ENCODE assay signal across 8 cellular contexts in genomic region chr21:45590246-45590725, GRCh38. TPM values are rescaled to one million over a fixed set of nuclear protein-coding genes. Genes with fewer than 3 reads are reported as not detected.
DNase-seq lines count a peak whose midpoint lies in the region; ATAC-seq and TF ChIP-seq lines count a peak whose summit lies in the region.

No MANE protein-coding gene starts in this region.

- H3K27ac Mint-ChIP-seq in activated CD8-positive, alpha-beta T cell treated with anti-CD3 and anti-CD28 coated beads for 36 hours, result no peak overlapping the region
- no peak overlapping the region for H3K27ac Mint-ChIP-seq in neural progenitor cell

- CTCF ChIA-PET in AG04449 (lab: Yijun Ruan, JAX), result no interaction called here
- CTCF ChIA-PET in activated CD8-positive, alpha-beta T cell treated with anti-CD3 and anti-CD28 coated beads for 36 hours (lab: Charles Lee), result no interaction called here

- WGBS in esophagus muscularis mucosa, result 1% methylated on average over 15 of the region's 46 CpGs
- WGBS in testis, 2 donors, result 1 to 2% methylated on average over 15 to 32 of the region's 46 CpGs

- peak overlapping the region; percentile 80 for H3K4me2 ChIP-seq in neural progenitor cell

- H3K27me3 ChIP-seq in esophagus muscularis mucosa (peaks cover 0 to 66% (median 19%) of the 10 kb centered on the region in 4 donors), neural progenitor cell (peaks cover 37% of the 10 kb centered on the region), testis (no peaks in the 10 kb centered on the region)

- H3K27me3 Mint-ChIP-seq in activated CD8-positive, alpha-beta T cell treated with anti-CD3 and anti-CD28 coated beads for 36 hours, result peaks cover 17% of the 10 kb centered on the region
- peaks cover 15% of the 10 kb centered on the region for H3K27me3 Mint-ChIP-seq in neural progenitor cell (ENCODE audit: insufficient read depth, low read depth)

- peak; percentile 69 for ATAC-seq in activated CD8-positive, alpha-beta T cell treated with anti-CD3 and anti-CD28 coated beads for 36 hours

- DNase-seq in AG04449 (ENCODE audit: low read depth, low spot score) (no peak), HFF-Myc (ENCODE audit: extremely low read depth, low read depth) (no peak), esophagus muscularis mucosa (ENCODE audit: extremely low spot score) (no peak), neural progenitor cell (ENCODE audit: low spot score) (peak; percentile 80), testis (peak; percentile 84), NCI-H510A treated with DMSO at 0.1 percent for 48 hours (lab: John Stamatoyannopoulos, UW) (no peak), NCI-H2196 (lab: John Stamatoyannopoulos, UW; ENCODE audit: unreplicated experiment) (no peak)
- DNase-seq in activated CD8-positive, alpha-beta T cell treated with anti-CD3 and anti-CD28 coated beads for 36 hours, result peak; percentile 85

- peak overlapping the region; percentile 95 for H2AFZ ChIP-seq in neural progenitor cell (replicated peaks)

- POLR2A ChIA-PET in AG04449 (lab: Yijun Ruan, JAX), result no interaction called here
- POLR2A ChIA-PET in activated CD8-positive, alpha-beta T cell treated with anti-CD3 and anti-CD28 coated beads for 36 hours (lab: Charles Lee), result interaction anchor here (1.4 kb wide), 1 partner anchor 31 kb away, joined by 3 read pairs; no protein-coding TSS in a partner anchor

- H3K27ac ChIP-seq in esophagus muscularis mucosa (replicated peaks in 1 of 4) (no peak overlapping the region), neural progenitor cell (no peak overlapping the region), testis (peak overlapping the region; percentile 29 to 65)

- peaks cover 7% of the 10 kb centered on the region for H3K36me3 Mint-ChIP-seq in activated CD8-positive, alpha-beta T cell treated with anti-CD3 and anti-CD28 coated beads for 36 hours (ENCODE audit: low read depth)
- peaks cover 2% of the 10 kb centered on the region for H3K36me3 Mint-ChIP-seq in neural progenitor cell

- peaks cover 16% of the 10 kb centered on the region for H3F3A ChIP-seq in neural progenitor cell (ENCODE audit: low read depth)

- TF ChIP-seq POLR2A in esophagus muscularis mucosa (IDR thresholded peaks at IDR 0.05; ENCODE audit: low read depth) (no peak), testis (IDR thresholded peaks at IDR 0.05) (no peak)

- no peak overlapping the region for H3K9ac ChIP-seq in neural progenitor cell

- H3K36me3 ChIP-seq in esophagus muscularis mucosa (no peaks in the 10 kb centered on the region), neural progenitor cell (no peaks in the 10 kb centered on the region), testis (ENCODE audit: low read depth, missing control alignments) (no peaks in the 10 kb centered on the region)

- peaks cover 20% of the 10 kb centered on the region for H3K4me1 Mint-ChIP-seq in activated CD8-positive, alpha-beta T cell treated with anti-CD3 and anti-CD28 coated beads for 36 hours (ENCODE audit: low read depth)
- H3K4me1 Mint-ChIP-seq in neural progenitor cell, result no peaks in the 10 kb centered on the region

- no peak for TF ChIP-seq EP300 in esophagus muscularis mucosa (IDR thresholded peaks at IDR 0.05)

- no peaks in the 10 kb centered on the region for H3K79me2 ChIP-seq in neural progenitor cell (ENCODE audit: low read depth)

- peak overlapping the region; percentile 41 for H3K4me3 Mint-ChIP-seq in activated CD8-positive, alpha-beta T cell treated with anti-CD3 and anti-CD28 coated beads for 36 hours
- H3K4me3 Mint-ChIP-seq in neural progenitor cell, result no peak overlapping the region

- intact Hi-C loops in activated CD8-positive, alpha-beta T cell treated with anti-CD3 and anti-CD28 coated beads for 36 hours (cut with micrococcal nuclease), result no loop called here
- intact Hi-C loops in esophagus muscularis mucosa (cut with DNase I), result no loop called here
- intact Hi-C loops in testis (cut with DNase I; ENCODE audit: low total_unique reads), result loop anchor here (5.0 kb wide), 1 partner anchor 33 kb away; no protein-coding TSS in a partner anchor

- peaks cover 13 to 31% (median 20%) of the 10 kb centered on the region in 4 donors for H3K4me1 ChIP-seq in esophagus muscularis mucosa
- H3K4me1 ChIP-seq in neural progenitor cell, result peaks cover 4% of the 10 kb centered on the region
- H3K4me1 ChIP-seq in testis, result no peaks in the 10 kb centered on the region

- H3K9me3 ChIP-seq in esophagus muscularis mucosa (peaks cover 0 to 33% (median 27%) of the 10 kb centered on the region in 4 donors), neural progenitor cell (ENCODE audit: low read depth) (peaks cover 8% of the 10 kb centered on the region), testis (no peaks in the 10 kb centered on the region)

- H3K4me3 ChIP-seq in AG04449 (ENCODE audit: low read depth, low read length) (peak overlapping the region; percentile 51), HFF-Myc (replicated peaks; ENCODE audit: low read depth, low read length) (peak overlapping the region; percentile 34), esophagus muscularis mucosa (peak overlapping the region; percentile 50 to 62 (median 52)), neural progenitor cell (peak overlapping the region; percentile 57), testis (peak overlapping the region; percentile 58 to 69)

- no peaks in the 10 kb centered on the region for H4K20me1 ChIP-seq in neural progenitor cell (ENCODE audit: low read depth)

- H3K9me3 Mint-ChIP-seq in activated CD8-positive, alpha-beta T cell treated with anti-CD3 and anti-CD28 coated beads for 36 hours, result peaks cover 20% of the 10 kb centered on the region
- peaks cover 26% of the 10 kb centered on the region for H3K9me3 Mint-ChIP-seq in neural progenitor cell

- TF ChIP-seq CTCF in AG04449 (IDR thresholded peaks at IDR 0.05; ENCODE audit: insufficient read depth, low read length, missing control alignments), result no peak
- no peak for TF ChIP-seq CTCF in HFF-Myc (IDR thresholded peaks at IDR 0.05; ENCODE audit: low read depth, low read length, missing control alignments)
- TF ChIP-seq CTCF in activated CD8-positive, alpha-beta T cell treated with anti-CD3 and anti-CD28 coated beads for 36 hours (IDR thresholded peaks at IDR 0.05), result no peak
- no peak for TF ChIP-seq CTCF in esophagus muscularis mucosa (IDR thresholded peaks at IDR 0.05)
- TF ChIP-seq CTCF in neural progenitor cell (IDR thresholded peaks at IDR 0.05), result no peak
- no peak for TF ChIP-seq CTCF in testis (IDR thresholded peaks at IDR 0.05)

RNA-seq across cellular contexts. Expression of gene SLC19A1, which starts 48.0 kb away (rescaled TPM):
- 10 to 100 TPM; 40.1 to 46.1 TPM for total RNA-seq in activated CD8-positive, alpha-beta T cell treated with anti-CD3 and anti-CD28 coated beads for 36 hours
- total RNA-seq in esophagus muscularis mucosa, result 10 to 100 TPM in 1 of 4 donors, 1 to 10 TPM in 3; 2.8 to 10.0 (median 6.6) TPM
- 7.7 and 17.3 TPM in 2 replicates for total RNA-seq in neural progenitor cell (ENCODE audit: low replicate concordance)
- total RNA-seq in testis, result 10 to 100 TPM; 15.7 to 17.4 TPM
- polyA plus RNA-seq in testis (ENCODE audit: insufficient read depth, low read depth, low replicate concordance), result 5.5 TPM

RNA-seq across cellular contexts. Expression of gene PCBP3, which starts 53.2 kb away (rescaled TPM):
- 1 to 10 TPM; 1.9 to 2.2 TPM for total RNA-seq in activated CD8-positive, alpha-beta T cell treated with anti-CD3 and anti-CD28 coated beads for 36 hours
- 1 to 10 TPM; 7.5 to 9.2 (median 8.1) TPM for total RNA-seq in esophagus muscularis mucosa
- 4.6 and 6.7 TPM in 2 replicates for total RNA-seq in neural progenitor cell (ENCODE audit: low replicate concordance)
- 10 to 100 TPM; 35.7 to 58.3 TPM for total RNA-seq in testis
- polyA plus RNA-seq in testis (ENCODE audit: insufficient read depth, low read depth, low replicate concordance), result 38.0 TPM

Comparison
In these comparisons a context has a peak if more than half of its experiments do, and no peak if none do; other contexts are left out.
1. DNase-seq: peak in activated CD8-positive, alpha-beta T cell treated with anti-CD3 and anti-CD28 coated beads for 36 hours (single experiment), neural progenitor cell (single experiment) and testis (single experiment); none in AG04449 (single experiment), HFF-Myc (single experiment), esophagus muscularis mucosa (single experiment), NCI-H510A treated with DMSO at 0.1 percent for 48 hours (single experiment) and NCI-H2196 (single experiment).
2. H3K27ac ChIP-seq: peak in testis (2 of 2); none in esophagus muscularis mucosa (0 of 4) and neural progenitor cell (single experiment).
3. Peak in every context shown above with its lines, with median percentiles within 50 percentile points of each other: H3K4me3 ChIP-seq.